Comparison of ENCODE assay signal across 25 cellular contexts in genomic region chr10:78405231-78405630, GRCh38.
DNase-seq lines count a peak whose midpoint lies in the region; ATAC-seq and TF ChIP-seq lines count a peak whose summit lies in the region.
"Had no signal": no experiment of that assay in that cellular context is flagged by ENCODE, and none has a peak within 500 bp of the region (broad histone marks: within the 10 kb centered on the region; RNA-seq: fewer than 3 reads in every experiment).

No MANE protein-coding gene starts in this region.

- no peak for ATAC-seq in GM21381 (IDR thresholded peaks at IDR 0.05; ENCODE audit: unreplicated experiment)
- ATAC-seq: activated CD8-positive, alpha-beta memory T cell treated with anti-CD3 and anti-CD28 coated beads, Interleukin-2, amount 10 ng/mL, durations not matched to agents 7 days and 5 days; activated T-cell treated with anti-CD3 and anti-CD28 coated beads, Interleukin-2, amount 50 U/mL, for 72 hours; WTC11 had no signal

- CTCF ChIA-PET in AG04449 (lab: Yijun Ruan, JAX), result interaction anchor here (1.0 kb wide), 1 partner anchor 9 kb away, joined by 3 read pairs; no protein-coding TSS in a partner anchor

- TF ChIP-seq CTCF in AG04449 (IDR thresholded peaks at IDR 0.05; ENCODE audit: insufficient read depth, low read length, missing control alignments), result no peak

- H3K36me3 ChIP-seq in H7 (replicated peaks; ENCODE audit: control insufficient read depth, insufficient read depth, low read length), result no peaks in the 10 kb centered on the region
- H3K36me3 ChIP-seq: breast epithelium, Peyer's patch, uterus had no signal

- POLR2A ChIA-PET in AG04449 (lab: Yijun Ruan, JAX), result no interaction called here

- DNase-seq in AG04449 (ENCODE audit: low read depth, low spot score) (peak; percentile 10), HCEC 1CT (peak; percentile 6), astrocyte of the hippocampus (ENCODE audit: low read depth, low spot score) (peak; percentile 36), myocyte (ENCODE audit: low read depth) (peak; percentile 3), iPS-NIHi7 (ENCODE audit: extremely low spot score) (no peak), H7 (no peak), GDM1 (lab: John Stamatoyannopoulos, UW) (no peak)
- DNase-seq: 8988T; activated CD4-positive, alpha-beta T cell treated with anti-CD3 and anti-CD28 coated beads, Interleukin-2, amount 10 ng/mL, durations not matched to agents 7 days and 5 days; activated CD8-positive, alpha-beta memory T cell treated with anti-CD3 and anti-CD28 coated beads, Interleukin-2, amount 10 ng/mL, durations not matched to agents 7 days and 5 days; activated naive CD4-positive, alpha-beta T cell; activated T-cell treated with anti-CD3 and anti-CD28 coated beads, Interleukin-2, amount 50 U/mL, for 72 hours; effector memory CD4-positive, alpha-beta T cell; erythroblast; GF-D8; Karpas-422; NCI-H1694; NCI-H2171; NCI-H524 treated with DMSO at 0.1 percent for 48 hours; occipital lobe had no signal

- H3K4me3 ChIP-seq in AG04449 (ENCODE audit: low read depth, low read length), result no peak overlapping the region
- H3K4me3 ChIP-seq in H7 (ENCODE audit: insufficient read depth, low read depth, low read length), result no peak overlapping the region
- H3K4me3 ChIP-seq: breast epithelium, Peyer's patch, uterus had no signal

- H3K27me3 ChIP-seq in H7 (ENCODE audit: control insufficient read depth, insufficient read depth, low read length), result no peaks in the 10 kb centered on the region
- H3K27me3 ChIP-seq: breast epithelium, Peyer's patch, uterus had no signal

Comparison
In these comparisons a context has a peak if more than half of its experiments do, and no peak if none do; other contexts are left out.
1. DNase-seq: peak in AG04449 (single experiment), HCEC 1CT (single experiment), astrocyte of the hippocampus (single experiment) and myocyte (single experiment); none in iPS-NIHi7 (single experiment), H7 (single experiment) and GDM1 (single experiment).